In the genomic region with DNA sequence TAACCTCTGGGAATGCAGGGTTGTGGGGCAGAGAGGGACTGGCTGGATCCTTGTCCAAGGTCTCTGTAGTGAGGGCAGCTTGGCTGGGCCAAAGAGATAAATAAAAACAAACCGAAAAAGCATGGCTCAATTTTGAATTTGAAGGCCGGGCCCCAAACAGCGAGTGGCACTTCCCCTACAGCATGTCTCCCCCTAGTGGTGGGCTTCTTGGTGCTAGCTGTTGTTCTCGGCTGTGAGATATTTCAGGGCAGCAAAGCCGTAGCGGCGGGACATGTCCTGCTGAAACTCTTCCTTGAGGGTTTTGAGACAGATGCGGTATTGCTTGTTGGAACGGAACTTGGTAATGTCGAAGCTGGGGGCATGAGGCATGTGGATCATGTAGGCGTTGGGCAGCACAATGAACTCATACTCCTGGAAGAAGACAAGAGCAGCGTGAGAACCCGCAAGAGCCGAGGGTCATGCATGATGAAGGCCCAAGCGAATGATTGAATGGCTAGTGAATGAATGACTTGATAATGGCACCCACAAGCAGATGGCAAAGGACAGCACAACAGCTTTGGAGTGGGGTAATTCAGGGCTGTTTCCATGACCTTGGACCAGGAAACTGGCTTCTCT, we compare ENCODE assay signal across 10 cellular contexts.
DNase-seq lines count a peak whose midpoint lies in the region; ATAC-seq and TF ChIP-seq lines count a peak whose summit lies in the region.
"Had no signal": no experiment of that assay in that cellular context is flagged by ENCODE, and none has a peak within 500 bp of the region (broad histone marks: within the 10 kb centered on the region; RNA-seq: fewer than 3 reads in every experiment).

No MANE protein-coding gene starts in this region.

- no peak overlapping the region for H4K91ac ChIP-seq in mesenchymal stem cell (ENCODE audit: low read length)

- H3K9me3 ChIP-seq in adipocyte (ENCODE audit: control insufficient read depth, low read length) = no peaks in the 10 kb centered on the region
- H3K9me3 ChIP-seq in osteoblast (ENCODE audit: low read depth, low read length) = no peaks in the 10 kb centered on the region
- no peaks in the 10 kb centered on the region for H3K9me3 ChIP-seq in mesenchymal stem cell (ENCODE audit: control insufficient read depth, low read length)

- no peak overlapping the region for H3K18ac ChIP-seq in mesenchymal stem cell (ENCODE audit: low read depth in 1 of 2, low read length in 2 of 2)

- H3K14ac ChIP-seq in mesenchymal stem cell (ENCODE audit: low read length in 2 of 2) = no peak overlapping the region

- no peaks in the 10 kb centered on the region for H3K79me2 ChIP-seq in osteoblast (ENCODE audit: insufficient read depth, low read length)

- no peak overlapping the region for H2AK5ac ChIP-seq in mesenchymal stem cell (ENCODE audit: low read length, severe bottlenecking)

- DNase-seq in DMS 273 (lab: John Stamatoyannopoulos, UW; ENCODE audit: unreplicated experiment) (peak; percentile 55), DMS 273 treated with DMSO at 0.1 percent for 48 hours (lab: John Stamatoyannopoulos, UW) (no peak), HK-2 (ENCODE audit: unreplicated experiment) (peak; percentile 4), adipocyte (ENCODE audit: low read depth) (peak; percentile 7), osteoblast (ENCODE audit: insufficient read length, low spot score, missing footprints) (no peak), KG1 (lab: John Stamatoyannopoulos, UW) (no peak), mesenchymal stem cell (no peak)
- DNase-seq: 8988T had no signal

- H3K79me1 ChIP-seq in mesenchymal stem cell (replicated peaks; ENCODE audit: low read length, poor library complexity, severe bottlenecking) = no peaks in the 10 kb centered on the region

- H2BK120ac ChIP-seq in mesenchymal stem cell (ENCODE audit: low read depth, low read length) = no peak overlapping the region

- H3K4ac ChIP-seq in mesenchymal stem cell (ENCODE audit: low read depth in 1 of 2, low read length in 2 of 2) = no peak overlapping the region

- no peak overlapping the region for H3K23ac ChIP-seq in mesenchymal stem cell (ENCODE audit: low read length in 2 of 2)

- 89% methylated on average over 15 of the region's 15 CpGs for WGBS in mesenchymal stem cell

- H2BK12ac ChIP-seq in mesenchymal stem cell (ENCODE audit: low read length in 2 of 2) = no peak overlapping the region

- H3K9ac ChIP-seq in adipocyte (ENCODE audit: low read length) = no peak overlapping the region
- no peak overlapping the region for H3K9ac ChIP-seq in mesenchymal stem cell (ENCODE audit: low read length)

- H3K36me3 ChIP-seq in adipocyte (ENCODE audit: control insufficient read depth, insufficient read depth, low read length, severe bottlenecking) = peaks cover 11% of the 10 kb centered on the region
- H3K36me3 ChIP-seq in osteoblast (ENCODE audit: insufficient read depth, low read length) = no peaks in the 10 kb centered on the region
- H3K36me3 ChIP-seq in mesenchymal stem cell (ENCODE audit: control insufficient read depth in 1 of 2, insufficient read depth in 2 of 2, low read depth in 1 of 2, low read length in 2 of 2) = peaks cover 0 to 41% of the 10 kb centered on the region in 2 experiments

- H4K20me1 ChIP-seq in osteoblast (ENCODE audit: insufficient read depth, low read length) = no peaks in the 10 kb centered on the region

- H2BK5ac ChIP-seq in mesenchymal stem cell (ENCODE audit: low read depth, low read length, poor library complexity, severe bottlenecking) = no peak overlapping the region

- ATAC-seq in GM21367 (IDR thresholded peaks at IDR 0.05; ENCODE audit: unreplicated experiment) = no peak
- ATAC-seq: activated naive CD4-positive, alpha-beta T cell treated with anti-CD3 and anti-CD28 coated beads, Interleukin-2, amount 50 U/mL, for 72 hours had no signal

- H2AFZ ChIP-seq in osteoblast (ENCODE audit: low read length) (no peak overlapping the region), mesenchymal stem cell (ENCODE audit: low read depth, low read length) (no peak overlapping the region)

- no peak overlapping the region for H4K8ac ChIP-seq in mesenchymal stem cell (ENCODE audit: low read length)

- H3K4me3 ChIP-seq in adipocyte (ENCODE audit: low read length) = no peak overlapping the region
- H3K4me3 ChIP-seq in osteoblast (ENCODE audit: insufficient read depth, low read length) = no peak overlapping the region
- no peak overlapping the region for H3K4me3 ChIP-seq in mesenchymal stem cell (ENCODE audit: insufficient read depth in 1 of 2, low read depth in 1 of 2, low read length in 2 of 2)

- peak; percentile 45 for TF ChIP-seq CTCF in osteoblast (IDR thresholded peaks at IDR 0.05; ENCODE audit: extremely low read depth, low read depth, low read length)

- H3K4me2 ChIP-seq in osteoblast (ENCODE audit: insufficient read depth, low read length) (no peak overlapping the region), mesenchymal stem cell (ENCODE audit: low read length, poor library complexity, severe bottlenecking) (no peak overlapping the region)

- H3K27me3 ChIP-seq in adipocyte (replicated peaks; ENCODE audit: control insufficient read depth, insufficient read depth, low read length) (no peaks in the 10 kb centered on the region), osteoblast (ENCODE audit: insufficient read depth, low read length) (no peaks in the 10 kb centered on the region), mesenchymal stem cell (ENCODE audit: control insufficient read depth in 1 of 2, insufficient read depth in 1 of 2, low read length in 2 of 2) (no peaks in the 10 kb centered on the region)

- H3K27ac ChIP-seq in osteoblast (ENCODE audit: low read depth, low read length) = no peak overlapping the region
- H3K27ac ChIP-seq in mesenchymal stem cell (ENCODE audit: low read length, poor library complexity, severe bottlenecking) = no peak overlapping the region

- H2BK15ac ChIP-seq in mesenchymal stem cell (ENCODE audit: low read depth, poor library complexity, severe bottlenecking) = no peak overlapping the region

- H3K4me1 ChIP-seq in adipocyte (ENCODE audit: control insufficient read depth, insufficient read depth, low read length) (peaks cover 16% of the 10 kb centered on the region), osteoblast (ENCODE audit: insufficient read depth, low read length) (no peaks in the 10 kb centered on the region), mesenchymal stem cell (ENCODE audit: control insufficient read depth, insufficient read depth, low read depth, low read length) (no peaks in the 10 kb centered on the region)

Comparison
In these comparisons a context has a peak if more than half of its experiments do, and no peak if none do; other contexts are left out.
1. DNase-seq: peak in DMS 273 (single experiment), HK-2 (single experiment) and adipocyte (single experiment); none in DMS 273 treated with DMSO at 0.1 percent for 48 hours (single experiment), osteoblast (single experiment), KG1 (single experiment) and mesenchymal stem cell (single experiment).